ENCODE assay signal across 1 cellular context in genomic region chr1:143720087-143721023, GRCh38.
TF ChIP-seq lines count a peak whose summit lies in the region.

No MANE protein-coding gene starts in this region.

TF ChIP-seq in K562, 482 proteins besides CTCF, POLR2A, EP300 and RAD21 (continued from another document and continues in another):
- TF ChIP-seq, protein P1, sequence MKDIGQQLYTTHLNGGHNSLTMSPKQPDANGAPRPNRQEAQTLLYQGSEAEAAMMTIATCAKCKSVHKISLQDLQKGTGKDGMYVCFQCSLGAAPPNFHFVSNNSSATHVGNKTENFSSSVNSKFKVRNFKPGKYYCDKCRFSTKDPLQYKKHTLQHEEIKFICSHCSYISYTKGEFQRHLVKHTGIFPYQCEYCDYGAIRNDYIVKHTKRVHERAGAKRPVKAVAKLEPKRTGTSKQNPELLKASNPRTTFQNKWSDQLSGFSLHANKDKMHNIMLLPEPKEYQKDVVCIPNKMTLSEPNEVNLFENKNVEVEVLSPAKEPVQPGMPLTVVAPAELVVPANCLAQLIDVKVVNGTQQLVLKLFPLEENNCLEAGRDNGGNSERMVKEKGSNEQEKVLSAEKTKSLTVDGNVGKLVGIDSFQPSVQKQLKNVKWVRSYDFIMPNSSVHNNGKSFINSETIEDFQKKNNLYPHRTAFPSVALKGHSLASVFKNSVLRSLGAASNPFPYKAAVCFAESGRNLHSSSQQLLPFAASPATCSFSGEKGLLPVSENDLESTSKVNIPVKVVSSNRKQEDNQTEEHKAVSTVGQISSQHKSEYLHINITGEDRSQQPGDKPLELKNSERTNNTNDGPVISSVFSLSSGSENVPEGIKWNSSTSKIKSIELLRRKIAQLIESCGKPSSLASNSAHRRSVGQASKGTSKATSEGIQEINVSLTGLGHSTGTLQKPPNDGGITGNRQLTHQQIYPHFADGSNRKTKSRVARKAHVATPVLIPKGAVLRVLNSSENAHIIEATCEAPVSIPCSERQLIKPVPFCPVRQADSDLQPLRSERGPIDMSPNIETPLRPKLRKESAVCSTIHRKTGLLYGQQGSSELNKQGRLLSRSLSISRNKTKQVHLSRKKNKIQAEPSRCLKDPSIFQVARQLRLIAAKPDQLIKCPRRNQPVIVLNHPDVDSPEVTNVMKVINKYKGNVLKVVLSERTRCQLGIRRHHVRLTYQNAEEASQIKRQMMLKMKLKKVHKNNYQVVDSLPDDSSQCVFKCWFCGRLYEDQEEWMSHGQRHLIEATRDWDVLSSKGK (CRISPR knock-in tag; IDR thresholded peaks at IDR 0.05), result no peak
- no peak for TF ChIP-seq ZSCAN32 (CRISPR knock-in tag; IDR thresholded peaks at IDR 0.05)
- peak; percentile 22; the same call in 1 of the 2 replicates for TF ChIP-seq ZNF384 (IDR thresholded peaks at IDR 0.05; ENCODE audit: low read depth, low read length)
- TF ChIP-seq, protein P2, sequence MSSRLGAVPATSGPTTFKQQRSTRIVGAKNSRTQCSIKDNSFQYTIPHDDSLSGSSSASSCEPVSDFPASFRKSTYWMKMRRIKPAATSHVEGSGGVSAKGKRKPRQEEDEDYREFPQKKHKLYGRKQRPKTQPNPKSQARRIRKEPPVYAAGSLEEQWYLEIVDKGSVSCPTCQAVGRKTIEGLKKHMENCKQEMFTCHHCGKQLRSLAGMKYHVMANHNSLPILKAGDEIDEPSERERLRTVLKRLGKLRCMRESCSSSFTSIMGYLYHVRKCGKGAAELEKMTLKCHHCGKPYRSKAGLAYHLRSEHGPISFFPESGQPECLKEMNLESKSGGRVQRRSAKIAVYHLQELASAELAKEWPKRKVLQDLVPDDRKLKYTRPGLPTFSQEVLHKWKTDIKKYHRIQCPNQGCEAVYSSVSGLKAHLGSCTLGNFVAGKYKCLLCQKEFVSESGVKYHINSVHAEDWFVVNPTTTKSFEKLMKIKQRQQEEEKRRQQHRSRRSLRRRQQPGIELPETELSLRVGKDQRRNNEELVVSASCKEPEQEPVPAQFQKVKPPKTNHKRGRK (tag; IDR thresholded peaks at IDR 0.05), result no peak
- TF ChIP-seq CBX2 (IDR thresholded peaks at IDR 0.05; ENCODE audit: insufficient read depth, low read length, poor library complexity, severe bottlenecking), result no peak
- no peak for TF ChIP-seq ZNF431 (CRISPR knock-in tag; IDR thresholded peaks at IDR 0.05)
- no peak for TF ChIP-seq MCM7 (IDR thresholded peaks at IDR 0.05)
- TF ChIP-seq PYGO2 (tag; IDR thresholded peaks at IDR 0.05), result peak; percentile 13; the same call in 1 of the 2 replicates
- no peak for TF ChIP-seq ID3 (CRISPR knock-in tag; IDR thresholded peaks at IDR 0.05)
- no peak for TF ChIP-seq ID3 (tag; IDR thresholded peaks at IDR 0.05)
- TF ChIP-seq, protein P3, sequence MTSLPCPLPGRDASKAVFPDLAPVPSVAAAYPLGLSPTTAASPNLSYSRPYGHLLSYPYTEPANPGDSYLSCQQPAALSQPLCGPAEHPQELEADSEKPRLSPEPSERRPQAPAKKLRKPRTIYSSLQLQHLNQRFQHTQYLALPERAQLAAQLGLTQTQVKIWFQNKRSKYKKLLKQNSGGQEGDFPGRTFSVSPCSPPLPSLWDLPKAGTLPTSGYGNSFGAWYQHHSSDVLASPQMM (CRISPR knock-in tag; IDR thresholded peaks at IDR 0.05), result 0 out of 2 replicates have a peak, but pooled peaks have one; percentile 75
- no peak for TF ChIP-seq MCM3 (IDR thresholded peaks at IDR 0.05)
- no peak for TF ChIP-seq MEF2A (IDR thresholded peaks at IDR 0.05; ENCODE audit: control insufficient read depth, low read depth, low read length)
- peak; percentile 99 for TF ChIP-seq GTF2E2 (tag; IDR thresholded peaks at IDR 0.05)
- TF ChIP-seq, protein P4, sequence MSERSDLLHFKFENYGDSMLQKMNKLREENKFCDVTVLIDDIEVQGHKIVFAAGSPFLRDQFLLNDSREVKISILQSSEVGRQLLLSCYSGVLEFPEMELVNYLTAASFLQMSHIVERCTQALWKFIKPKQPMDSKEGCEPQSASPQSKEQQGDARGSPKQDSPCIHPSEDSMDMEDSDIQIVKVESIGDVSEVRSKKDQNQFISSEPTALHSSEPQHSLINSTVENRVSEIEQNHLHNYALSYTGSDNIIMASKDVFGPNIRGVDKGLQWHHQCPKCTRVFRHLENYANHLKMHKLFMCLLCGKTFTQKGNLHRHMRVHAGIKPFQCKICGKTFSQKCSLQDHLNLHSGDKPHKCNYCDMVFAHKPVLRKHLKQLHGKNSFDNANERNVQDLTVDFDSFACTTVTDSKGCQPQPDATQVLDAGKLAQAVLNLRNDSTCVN (CRISPR knock-in tag; IDR thresholded peaks at IDR 0.05), result peak; percentile 91; the same call in 1 of the 2 replicates
- no peak for TF ChIP-seq POLR3G (IDR thresholded peaks at IDR 0.05; ENCODE audit: extremely low read depth, insufficient read length, insufficient replicate concordance)
- no peak for TF ChIP-seq RAD51 (IDR thresholded peaks at IDR 0.05; ENCODE audit: borderline replicate concordance, low read depth)
- TF ChIP-seq ZNF316 (IDR thresholded peaks at IDR 0.05), result peak; percentile 71
- no peak for TF ChIP-seq ZKSCAN1 (IDR thresholded peaks at IDR 0.05; ENCODE audit: low read depth, low read length)
- TF ChIP-seq, protein P5, sequence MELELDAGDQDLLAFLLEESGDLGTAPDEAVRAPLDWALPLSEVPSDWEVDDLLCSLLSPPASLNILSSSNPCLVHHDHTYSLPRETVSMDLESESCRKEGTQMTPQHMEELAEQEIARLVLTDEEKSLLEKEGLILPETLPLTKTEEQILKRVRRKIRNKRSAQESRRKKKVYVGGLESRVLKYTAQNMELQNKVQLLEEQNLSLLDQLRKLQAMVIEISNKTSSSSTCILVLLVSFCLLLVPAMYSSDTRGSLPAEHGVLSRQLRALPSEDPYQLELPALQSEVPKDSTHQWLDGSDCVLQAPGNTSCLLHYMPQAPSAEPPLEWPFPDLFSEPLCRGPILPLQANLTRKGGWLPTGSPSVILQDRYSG (tag; conservative IDR thresholded peaks at IDR 0.05; ENCODE audit: low read depth), result no peak
- TF ChIP-seq STAT5A (IDR thresholded peaks at IDR 0.05; ENCODE audit: borderline replicate concordance, low read length), result no peak
- TF ChIP-seq CHD1 (IDR thresholded peaks at IDR 0.05; ENCODE audit: low read length), result no peak
- peak; percentile 35; the same call in 1 of the 2 replicates for TF ChIP-seq KLF16 (IDR thresholded peaks at IDR 0.05)
- peak; percentile 69; the same call in 1 of the 2 replicates for TF ChIP-seq ZNF444 (CRISPR knock-in tag; IDR thresholded peaks at IDR 0.05)
- TF ChIP-seq ELF4 (CRISPR knock-in tag; IDR thresholded peaks at IDR 0.05), result no peak
- no peak for TF ChIP-seq GABPB2 (CRISPR knock-in tag; conservative IDR thresholded peaks at IDR 0.05)
- no peak for TF ChIP-seq U2AF2 (optimal IDR thresholded peaks at IDR 0.05; ENCODE audit: low read depth, low read length)
- no peak; the same call in 1 of the 2 replicates for TF ChIP-seq SMARCA4 (IDR thresholded peaks at IDR 0.05)
- TF ChIP-seq POLR2G (IDR thresholded peaks at IDR 0.05; ENCODE audit: low read depth, low read length), result peak; percentile 65
- no peak; the same call in 1 of the 2 replicates for TF ChIP-seq FOXJ2 (tag; IDR thresholded peaks at IDR 0.05)
- no peak for TF ChIP-seq CAMTA2 (CRISPR knock-in tag; conservative IDR thresholded peaks at IDR 0.05)
- peak; percentile 95 for TF ChIP-seq ATF3 (IDR thresholded peaks at IDR 0.05)
- TF ChIP-seq ATF3 (CRISPR knock-in tag; conservative IDR thresholded peaks at IDR 0.05), result no peak
- TF ChIP-seq MAFG (tag; conservative IDR thresholded peaks at IDR 0.05), result no peak
- no peak for TF ChIP-seq ZNF324 (CRISPR knock-in tag; IDR thresholded peaks at IDR 0.05)
- TF ChIP-seq GABPB1 (CRISPR knock-in tag; IDR thresholded peaks at IDR 0.05), result peak; percentile 90
- no peak for TF ChIP-seq PURB (CRISPR knock-in tag; IDR thresholded peaks at IDR 0.05; ENCODE audit: low read depth)
- TF ChIP-seq PTTG1 (tag; IDR thresholded peaks at IDR 0.05; ENCODE audit: low read depth), result no peak
- no peak for TF ChIP-seq ZNF785 (CRISPR knock-in tag; IDR thresholded peaks at IDR 0.05)
- no peak; the same call in 1 of the 2 replicates for TF ChIP-seq TAL1 (IDR thresholded peaks at IDR 0.05)
- no peak; the same call in 1 of the 2 replicates for TF ChIP-seq ZBTB1 (CRISPR knock-in tag; IDR thresholded peaks at IDR 0.05; ENCODE audit: borderline replicate concordance, low read depth)
- TF ChIP-seq ZNF280A (IDR thresholded peaks at IDR 0.05; ENCODE audit: low read depth, partially characterized antibody), result no peak
- TF ChIP-seq MTA1 (IDR thresholded peaks at IDR 0.05; ENCODE audit: borderline replicate concordance), result no peak
- TF ChIP-seq SP1 (CRISPR knock-in tag; IDR thresholded peaks at IDR 0.05), result no peak; the same call in 1 of the 2 replicates
- TF ChIP-seq ZNF134 (CRISPR knock-in tag; conservative IDR thresholded peaks at IDR 0.05), result no peak
- TF ChIP-seq, protein P6, sequence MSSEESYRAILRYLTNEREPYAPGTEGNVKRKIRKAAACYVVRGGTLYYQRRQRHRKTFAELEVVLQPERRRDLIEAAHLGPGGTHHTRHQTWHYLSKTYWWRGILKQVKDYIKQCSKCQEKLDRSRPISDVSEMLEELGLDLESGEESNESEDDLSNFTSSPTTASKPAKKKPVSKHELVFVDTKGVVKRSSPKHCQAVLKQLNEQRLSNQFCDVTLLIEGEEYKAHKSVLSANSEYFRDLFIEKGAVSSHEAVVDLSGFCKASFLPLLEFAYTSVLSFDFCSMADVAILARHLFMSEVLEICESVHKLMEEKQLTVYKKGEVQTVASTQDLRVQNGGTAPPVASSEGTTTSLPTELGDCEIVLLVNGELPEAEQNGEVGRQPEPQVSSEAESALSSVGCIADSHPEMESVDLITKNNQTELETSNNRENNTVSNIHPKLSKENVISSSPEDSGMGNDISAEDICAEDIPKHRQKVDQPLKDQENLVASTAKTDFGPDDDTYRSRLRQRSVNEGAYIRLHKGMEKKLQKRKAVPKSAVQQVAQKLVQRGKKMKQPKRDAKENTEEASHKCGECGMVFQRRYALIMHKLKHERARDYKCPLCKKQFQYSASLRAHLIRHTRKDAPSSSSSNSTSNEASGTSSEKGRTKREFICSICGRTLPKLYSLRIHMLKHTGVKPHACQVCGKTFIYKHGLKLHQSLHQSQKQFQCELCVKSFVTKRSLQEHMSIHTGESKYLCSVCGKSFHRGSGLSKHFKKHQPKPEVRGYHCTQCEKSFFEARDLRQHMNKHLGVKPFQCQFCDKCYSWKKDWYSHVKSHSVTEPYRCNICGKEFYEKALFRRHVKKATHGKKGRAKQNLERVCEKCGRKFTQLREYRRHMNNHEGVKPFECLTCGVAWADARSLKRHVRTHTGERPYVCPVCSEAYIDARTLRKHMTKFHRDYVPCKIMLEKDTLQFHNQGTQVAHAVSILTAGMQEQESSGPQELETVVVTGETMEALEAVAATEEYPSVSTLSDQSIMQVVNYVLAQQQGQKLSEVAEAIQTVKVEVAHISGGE (CRISPR knock-in tag; IDR thresholded peaks at IDR 0.05), result peak in 1 of 3 experiments; percentile 37; a peak in 1 of 6 replicates
- no peak for TF ChIP-seq ZNF124 (CRISPR knock-in tag; IDR thresholded peaks at IDR 0.05)
- TF ChIP-seq, protein P7, sequence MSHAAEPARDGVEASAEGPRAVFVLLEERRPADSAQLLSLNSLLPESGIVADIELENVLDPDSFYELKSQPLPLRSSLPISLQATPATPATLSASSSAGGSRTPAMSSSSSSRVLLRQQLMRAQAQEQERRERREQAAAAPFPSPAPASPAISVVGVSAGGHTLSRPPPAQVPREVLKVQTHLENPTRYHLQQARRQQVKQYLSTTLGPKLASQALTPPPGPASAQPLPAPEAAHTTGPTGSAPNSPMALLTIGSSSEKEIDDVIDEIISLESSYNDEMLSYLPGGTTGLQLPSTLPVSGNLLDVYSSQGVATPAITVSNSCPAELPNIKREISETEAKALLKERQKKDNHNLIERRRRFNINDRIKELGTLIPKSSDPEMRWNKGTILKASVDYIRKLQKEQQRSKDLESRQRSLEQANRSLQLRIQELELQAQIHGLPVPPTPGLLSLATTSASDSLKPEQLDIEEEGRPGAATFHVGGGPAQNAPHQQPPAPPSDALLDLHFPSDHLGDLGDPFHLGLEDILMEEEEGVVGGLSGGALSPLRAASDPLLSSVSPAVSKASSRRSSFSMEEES (CRISPR knock-in tag; IDR thresholded peaks at IDR 0.05), result no peak
- TF ChIP-seq TCF15 (CRISPR knock-in tag; IDR thresholded peaks at IDR 0.05), result no peak
- TF ChIP-seq SETDB1 (IDR thresholded peaks at IDR 0.05; ENCODE audit: low read length), result no peak
